Comparison of ENCODE assay signal across 7 cellular contexts in the genomic region with DNA sequence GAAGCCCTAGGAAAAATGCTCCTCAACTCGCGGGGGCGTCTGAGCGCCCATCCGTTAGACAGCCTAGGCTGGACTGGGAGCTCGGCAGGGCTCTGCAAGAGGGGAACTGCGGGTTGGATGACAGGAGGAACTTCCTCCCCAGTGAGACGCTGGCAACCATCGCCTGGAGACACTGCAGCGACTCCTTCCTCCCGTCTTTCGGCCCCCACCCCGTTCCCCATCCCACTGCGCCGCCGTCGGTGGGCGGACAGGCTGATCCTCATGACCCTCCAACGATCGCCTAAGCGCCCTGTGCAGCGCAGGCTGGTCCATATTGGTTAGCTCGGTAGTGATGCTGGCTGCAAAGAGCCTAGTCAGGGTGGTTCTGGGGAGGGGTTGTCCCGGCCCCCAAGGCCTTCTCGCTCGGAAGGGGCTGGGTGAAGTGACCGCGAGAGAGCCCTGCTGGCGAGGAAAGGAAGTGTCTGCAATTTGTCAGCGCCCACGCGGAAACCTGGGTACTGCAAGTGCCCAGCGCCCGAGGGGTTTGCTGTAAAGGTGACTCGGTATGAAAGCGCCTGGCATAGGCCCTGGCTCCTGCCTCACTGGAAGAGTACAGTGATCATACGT.
DNase-seq lines count a peak whose midpoint lies in the region; ATAC-seq and TF ChIP-seq lines count a peak whose summit lies in the region.

No MANE protein-coding gene starts in this region.

- no peaks in the 10 kb centered on the region for H3K27me3 ChIP-seq in parathyroid adenoma (ENCODE audit: control insufficient read depth, insufficient read depth, low read length)

- no peak overlapping the region for H3K9ac ChIP-seq in parathyroid adenoma

- no peaks in the 10 kb centered on the region for H3K4me1 ChIP-seq in parathyroid adenoma

- ATAC-seq in GM18511 (IDR thresholded peaks at IDR 0.05; ENCODE audit: unreplicated experiment) (peak; percentile 53), HG02798 (IDR thresholded peaks at IDR 0.05; ENCODE audit: poor library complexity, unreplicated experiment) (peak; percentile 49)

- H3K79me2 ChIP-seq in parathyroid adenoma, result no peaks in the 10 kb centered on the region

- no peaks in the 10 kb centered on the region for H3K9me3 ChIP-seq in parathyroid adenoma (ENCODE audit: control insufficient read depth, low read length)

- H3K4me3 ChIP-seq in fibroblast of pulmonary artery (replicated peaks; ENCODE audit: low read depth, low read length) (peak overlapping the region; percentile 65), parathyroid adenoma (ENCODE audit: low read depth, low read length) (peak overlapping the region; percentile 42)

- H3K4me2 ChIP-seq in parathyroid adenoma (ENCODE audit: low read length), result peak overlapping the region; percentile 68

- peak overlapping the region; percentile 62 for H2AFZ ChIP-seq in parathyroid adenoma

- H3K27ac ChIP-seq in parathyroid adenoma, result no peak overlapping the region

- H3K36me3 ChIP-seq in parathyroid adenoma (ENCODE audit: control insufficient read depth, insufficient read depth, low read length), result no peaks in the 10 kb centered on the region

- DNase-seq in NCI-H524 treated with DMSO at 0.1 percent for 48 hours (lab: John Stamatoyannopoulos, UW) (peak; percentile 25), fibroblast of pulmonary artery (ENCODE audit: low read depth) (peak; percentile 39), NCI-H2029 (lab: John Stamatoyannopoulos, UW) (no peak)
- DNase-seq in activated CD8-positive, alpha-beta memory T cell treated with anti-CD3 and anti-CD28 coated beads, Interleukin-2, amount 50 U/mL, for 48 hours, result peak; percentile 80

- peak; percentile 49 for TF ChIP-seq CTCF in fibroblast of pulmonary artery (IDR thresholded peaks at IDR 0.05; ENCODE audit: low read length, missing control alignments)
- TF ChIP-seq CTCF in parathyroid adenoma (IDR thresholded peaks at IDR 0.05), result no peak
